In the genomic region with DNA sequence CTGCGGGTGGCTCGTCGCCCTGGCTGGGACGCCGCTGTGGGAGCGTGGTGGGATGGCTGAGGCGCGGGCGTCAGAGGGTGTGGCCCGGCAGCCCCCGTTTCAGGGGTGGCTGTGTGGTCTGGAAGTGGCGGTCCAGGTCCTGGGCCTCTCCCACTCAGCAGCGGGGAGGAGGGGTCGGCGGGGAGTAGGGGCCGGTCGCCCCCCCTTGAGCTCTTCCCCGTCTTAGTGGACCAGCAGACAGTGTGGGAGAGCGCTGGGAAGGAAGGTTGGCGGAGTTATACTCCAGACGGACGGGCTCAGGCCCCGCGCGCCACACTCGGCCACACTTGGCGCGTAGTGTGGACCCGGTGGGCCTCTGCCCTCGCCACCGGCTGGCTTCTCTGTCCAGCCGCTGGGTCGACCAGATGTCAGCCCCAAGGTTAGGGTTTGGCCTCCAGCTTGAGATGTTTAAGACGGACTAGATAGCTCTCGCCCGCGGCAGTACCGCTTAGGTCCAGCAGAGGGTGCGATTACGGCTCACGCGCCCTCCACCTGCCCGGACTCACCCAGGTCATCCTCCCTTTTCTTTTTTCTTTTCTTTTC, we compare ENCODE assay signal across 8 cellular contexts. TPM values are rescaled to one million over a fixed set of nuclear protein-coding genes. Genes with fewer than 3 reads are reported as not detected.
A peak's percentile ranks its signal among the peaks of the same experiment; 100 is the strongest.
DNase-seq lines count a peak whose midpoint lies in the region; TF ChIP-seq lines count a peak whose summit lies in the region.

No MANE protein-coding gene starts in this region.

- no peaks in the 10 kb centered on the region for H3K36me3 ChIP-seq in liver (ENCODE audit: control insufficient read depth in 4 of 4, insufficient read depth in 3 of 4, low read depth in 1 of 4, low read length in 3 of 4)

- H3K27ac ChIP-seq in liver (ENCODE audit: low read depth in 1 of 2, low read length in 2 of 2): no peak overlapping the region

- in situ Hi-C loops in astrocyte of the spinal cord (cut with HindIII; ENCODE audit: low sequenced_read_pairs): no loop called here

- TF ChIP-seq CTCF in GM10266 (IDR thresholded peaks at IDR 0.05; ENCODE audit: control insufficient read depth, insufficient read depth, low read depth, missing control alignments) (peak; percentile 30), astrocyte of the spinal cord (IDR thresholded peaks at IDR 0.05; ENCODE audit: low read depth, low read length) (peak; percentile 38), liver (IDR thresholded peaks at IDR 0.05; ENCODE audit: low read depth, low read length, missing input control) (peak; percentile 65)

- H3K27me3 ChIP-seq in liver (ENCODE audit: control insufficient read depth in 4 of 4, insufficient read depth in 4 of 4, low read length in 3 of 4): no peaks in the 10 kb centered on the region

- H3K4me1 ChIP-seq in liver (ENCODE audit: control insufficient read depth in 4 of 4, insufficient read depth in 4 of 4, low read length in 3 of 4): no peaks in the 10 kb centered on the region

- H3K9me3 ChIP-seq in liver (ENCODE audit: control insufficient read depth in 4 of 4, low read length in 3 of 4): peaks cover 0 to 12% (median 6%) of the 10 kb centered on the region in 4 donors

- H3K9ac ChIP-seq in liver (ENCODE audit: low read depth in 1 of 2, low read length in 2 of 2): no peak overlapping the region

- DNase-seq in GM10266 (ENCODE audit: extremely low spot score) (no peak), SKM-1 (lab: John Stamatoyannopoulos, UW; ENCODE audit: unreplicated experiment) (peak; percentile 47), astrocyte of the spinal cord (ENCODE audit: low read depth, low spot score) (no peak), mesenteric fat pad (ENCODE audit: low spot score) (no peak), hippocampal formation (lab: John Stamatoyannopoulos, UW) (no peak), NCI-H510A treated with DMSO at 0.1 percent for 48 hours (lab: John Stamatoyannopoulos, UW) (no peak)
- peak; percentile 38 to 40 for DNase-seq in stimulated activated CD8-positive, alpha-beta memory T cell treated with anti-CD3 and anti-CD28 coated beads, Interleukin-7, amount 100 ng/mL, for 1 hour (ENCODE audit: low read depth in 2 of 2)

- H3K4me3 ChIP-seq in astrocyte of the spinal cord (ENCODE audit: low read depth, low read length): no peak overlapping the region
- no peak overlapping the region for H3K4me3 ChIP-seq in liver (ENCODE audit: low read depth in 1 of 3, low read length in 3 of 3)

- WGBS in liver: 75% methylated on average over 43 of the region's 43 CpGs

- peak; percentile 47 to 74 for TF ChIP-seq RAD21 in liver (IDR thresholded peaks at IDR 0.05)

TF ChIP-seq in liver, 16 proteins besides CTCF, POLR2A, EP300 and RAD21:
- TF ChIP-seq JUND (IDR thresholded peaks at IDR 0.05): no peak
- TF ChIP-seq EGR1 (IDR thresholded peaks at IDR 0.05; ENCODE audit: low read depth in 2 of 2): no peak
- TF ChIP-seq, protein P1, sequence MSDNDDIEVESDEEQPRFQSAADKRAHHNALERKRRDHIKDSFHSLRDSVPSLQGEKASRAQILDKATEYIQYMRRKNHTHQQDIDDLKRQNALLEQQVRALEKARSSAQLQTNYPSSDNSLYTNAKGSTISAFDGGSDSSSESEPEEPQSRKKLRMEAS (IDR thresholded peaks at IDR 0.05): no peak
- TF ChIP-seq FOXA2 (IDR thresholded peaks at IDR 0.05): no peak
- TF ChIP-seq, protein P2, sequence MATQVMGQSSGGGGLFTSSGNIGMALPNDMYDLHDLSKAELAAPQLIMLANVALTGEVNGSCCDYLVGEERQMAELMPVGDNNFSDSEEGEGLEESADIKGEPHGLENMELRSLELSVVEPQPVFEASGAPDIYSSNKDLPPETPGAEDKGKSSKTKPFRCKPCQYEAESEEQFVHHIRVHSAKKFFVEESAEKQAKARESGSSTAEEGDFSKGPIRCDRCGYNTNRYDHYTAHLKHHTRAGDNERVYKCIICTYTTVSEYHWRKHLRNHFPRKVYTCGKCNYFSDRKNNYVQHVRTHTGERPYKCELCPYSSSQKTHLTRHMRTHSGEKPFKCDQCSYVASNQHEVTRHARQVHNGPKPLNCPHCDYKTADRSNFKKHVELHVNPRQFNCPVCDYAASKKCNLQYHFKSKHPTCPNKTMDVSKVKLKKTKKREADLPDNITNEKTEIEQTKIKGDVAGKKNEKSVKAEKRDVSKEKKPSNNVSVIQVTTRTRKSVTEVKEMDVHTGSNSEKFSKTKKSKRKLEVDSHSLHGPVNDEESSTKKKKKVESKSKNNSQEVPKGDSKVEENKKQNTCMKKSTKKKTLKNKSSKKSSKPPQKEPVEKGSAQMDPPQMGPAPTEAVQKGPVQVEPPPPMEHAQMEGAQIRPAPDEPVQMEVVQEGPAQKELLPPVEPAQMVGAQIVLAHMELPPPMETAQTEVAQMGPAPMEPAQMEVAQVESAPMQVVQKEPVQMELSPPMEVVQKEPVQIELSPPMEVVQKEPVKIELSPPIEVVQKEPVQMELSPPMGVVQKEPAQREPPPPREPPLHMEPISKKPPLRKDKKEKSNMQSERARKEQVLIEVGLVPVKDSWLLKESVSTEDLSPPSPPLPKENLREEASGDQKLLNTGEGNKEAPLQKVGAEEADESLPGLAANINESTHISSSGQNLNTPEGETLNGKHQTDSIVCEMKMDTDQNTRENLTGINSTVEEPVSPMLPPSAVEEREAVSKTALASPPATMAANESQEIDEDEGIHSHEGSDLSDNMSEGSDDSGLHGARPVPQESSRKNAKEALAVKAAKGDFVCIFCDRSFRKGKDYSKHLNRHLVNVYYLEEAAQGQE (IDR thresholded peaks at IDR 0.05): no peak
- TF ChIP-seq HNF4G (IDR thresholded peaks at IDR 0.05): no peak
- no peak for TF ChIP-seq GABPA (IDR thresholded peaks at IDR 0.05 in 1 of 2, conservative IDR thresholded peaks at IDR 0.05 in 1 of 2)
- TF ChIP-seq YY1 (IDR thresholded peaks at IDR 0.05): no peak
- TF ChIP-seq FOXA1 (IDR thresholded peaks at IDR 0.05): no peak
- TF ChIP-seq TAF1 (conservative IDR thresholded peaks at IDR 0.05): no peak
- TF ChIP-seq HNF4A (conservative IDR thresholded peaks at IDR 0.05): no peak
- TF ChIP-seq, protein P3, sequence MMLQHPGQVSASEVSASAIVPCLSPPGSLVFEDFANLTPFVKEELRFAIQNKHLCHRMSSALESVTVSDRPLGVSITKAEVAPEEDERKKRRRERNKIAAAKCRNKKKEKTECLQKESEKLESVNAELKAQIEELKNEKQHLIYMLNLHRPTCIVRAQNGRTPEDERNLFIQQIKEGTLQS (IDR thresholded peaks at IDR 0.05): no peak
- TF ChIP-seq SP1 (IDR thresholded peaks at IDR 0.05): no peak
- no peak for TF ChIP-seq NR2F2 (IDR thresholded peaks at IDR 0.05)
- TF ChIP-seq RXRA (IDR thresholded peaks at IDR 0.05): no peak
- no peak for TF ChIP-seq ZBTB33 (IDR thresholded peaks at IDR 0.05)

RNA-seq across cellular contexts. Expression of gene ZNF429, which starts 21.7 kb away (rescaled TPM):
- total RNA-seq in liver (10 to 100 TPM in 1 of 2 donors, 1 to 10 TPM in 1; 7.4 to 10.1 TPM), mesenteric fat pad (7.0 TPM)
- polyA plus RNA-seq in liver: 1 to 10 TPM; 4.0 to 9.4 TPM

Comparison
In these comparisons a context has a peak if more than half of its experiments do, and no peak if none do; other contexts are left out.
1. DNase-seq: peak in SKM-1 (single experiment) and stimulated activated CD8-positive, alpha-beta memory T cell treated with anti-CD3 and anti-CD28 coated beads, Interleukin-7, amount 100 ng/mL, for 1 hour (2 of 2); none in GM10266 (single experiment), astrocyte of the spinal cord (single experiment), mesenteric fat pad (single experiment), hippocampal formation (0 of 2) and NCI-H510A treated with DMSO at 0.1 percent for 48 hours (single experiment).
2. Peak in every context shown above with its lines, with median percentiles within 50 percentile points of each other: CTCF ChIP-seq.